Comparison of ENCODE assay signal across 14 cellular contexts in genomic region chr21:36769051-36769867, GRCh38.
DNase-seq lines count a peak whose midpoint lies in the region; ATAC-seq and TF ChIP-seq lines count a peak whose summit lies in the region.
"Had no signal": no experiment of that assay in that cellular context is flagged by ENCODE, and none has a peak within 500 bp of the region (broad histone marks: within the 10 kb centered on the region; RNA-seq: fewer than 3 reads in every experiment).

No MANE protein-coding gene starts in this region.

- H3K4me3 ChIP-seq in esophagus squamous epithelium = no peak overlapping the region
- no peak overlapping the region for H3K4me3 ChIP-seq in right lobe of liver

- DNase-seq in DMS 273 (lab: John Stamatoyannopoulos, UW; ENCODE audit: unreplicated experiment) (peak; percentile 59), RPMI7951 (ENCODE audit: low read depth) (peak; percentile 62), esophagus squamous epithelium (lab: John Stamatoyannopoulos, UW) (no peak), neural crest cell (ENCODE audit: low read depth, low spot score) (no peak), NCI-H774 (lab: John Stamatoyannopoulos, UW) (no peak), right lobe of liver (no peak)
- DNase-seq in activated CD4-positive, alpha-beta T cell treated with anti-CD3 and anti-CD28 coated beads, Interleukin-2, amount 50 U/mL, for 4 hours = no peak
- DNase-seq: activated CD8-positive, alpha-beta T cell treated with anti-CD3 and anti-CD28 coated beads for 36 hours; GDM1; mesendoderm; T-helper 1 cell had no signal

- no peaks in the 10 kb centered on the region for H3K9me3 Mint-ChIP-seq in neural crest cell
- H3K9me3 Mint-ChIP-seq: activated CD8-positive, alpha-beta T cell treated with anti-CD3 and anti-CD28 coated beads for 36 hours; activated naive CD4-positive, alpha-beta T cell treated with anti-CD3 and anti-CD28 coated beads, Interleukin-2, amount 50 U/mL, for 24 hours had no signal

- no peaks in the 10 kb centered on the region for H3K9me3 ChIP-seq in esophagus squamous epithelium
- H3K9me3 ChIP-seq in right lobe of liver = no peaks in the 10 kb centered on the region

- 48 to 58% methylated on average over 6 to 8 of the region's 8 CpGs for WGBS in esophagus squamous epithelium, 2 donors
- WGBS in right lobe of liver (ENCODE audit: insufficient coverage, low coverage, low lambda C conversion rate, missing lambda C conversion rate) = 64% methylated on average over 7 of the region's 8 CpGs

- H3K4me3 Mint-ChIP-seq in neural crest cell = no peak overlapping the region
- H3K4me3 Mint-ChIP-seq: activated CD8-positive, alpha-beta T cell treated with anti-CD3 and anti-CD28 coated beads for 36 hours; activated naive CD4-positive, alpha-beta T cell treated with anti-CD3 and anti-CD28 coated beads, Interleukin-2, amount 50 U/mL, for 24 hours; B cell had no signal

- peak overlapping the region; percentile 80 for H3K27ac Mint-ChIP-seq in neural crest cell (ENCODE audit: unreplicated experiment)
- H3K27ac Mint-ChIP-seq: activated CD8-positive, alpha-beta T cell treated with anti-CD3 and anti-CD28 coated beads for 36 hours; activated naive CD4-positive, alpha-beta T cell treated with anti-CD3 and anti-CD28 coated beads, Interleukin-2, amount 50 U/mL, for 24 hours; B cell had no signal

- TF ChIP-seq POLR2A in esophagus squamous epithelium (IDR thresholded peaks at IDR 0.05) (no peak), right lobe of liver (IDR thresholded peaks at IDR 0.05) (no peak)

- no peaks in the 10 kb centered on the region for H3K27me3 ChIP-seq in esophagus squamous epithelium
- no peaks in the 10 kb centered on the region for H3K27me3 ChIP-seq in right lobe of liver

- TF ChIP-seq CTCF in esophagus squamous epithelium (IDR thresholded peaks at IDR 0.05) (no peak), neural crest cell (conservative IDR thresholded peaks at IDR 0.05) (no peak), right lobe of liver (IDR thresholded peaks at IDR 0.05) (no peak)

- ATAC-seq in right lobe of liver (no peak), GM19023 (IDR thresholded peaks at IDR 0.05; ENCODE audit: unreplicated experiment) (no peak)
- ATAC-seq: activated CD8-positive, alpha-beta T cell treated with anti-CD3 and anti-CD28 coated beads for 36 hours had no signal

- H3K27ac ChIP-seq in esophagus squamous epithelium (peak overlapping the region; percentile 0 to 49 (median 37)), right lobe of liver (no peak overlapping the region)

- H3K4me1 ChIP-seq in esophagus squamous epithelium (peaks cover 5 to 61% (median 20%) of the 10 kb centered on the region in 3 donors), right lobe of liver (peaks cover 0 to 12% (median 4%) of the 10 kb centered on the region in 4 donors)

- H3K27me3 Mint-ChIP-seq in neural crest cell (ENCODE audit: low read depth) = no peaks in the 10 kb centered on the region
- H3K27me3 Mint-ChIP-seq: activated CD8-positive, alpha-beta T cell treated with anti-CD3 and anti-CD28 coated beads for 36 hours; activated naive CD4-positive, alpha-beta T cell treated with anti-CD3 and anti-CD28 coated beads, Interleukin-2, amount 50 U/mL, for 24 hours; B cell had no signal

- H3K36me3 Mint-ChIP-seq in neural crest cell (ENCODE audit: low read depth) = no peaks in the 10 kb centered on the region

- H3K4me1 Mint-ChIP-seq in neural crest cell = peaks cover 23% of the 10 kb centered on the region
- H3K4me1 Mint-ChIP-seq: activated naive CD4-positive, alpha-beta T cell treated with anti-CD3 and anti-CD28 coated beads, Interleukin-2, amount 50 U/mL, for 24 hours; B cell had no signal

- intact Hi-C loops in esophagus squamous epithelium (cut with DNase I) = no loop called here
- intact Hi-C loops in right lobe of liver (cut with DNase I) = no loop called here

- no peaks in the 10 kb centered on the region for H3K36me3 ChIP-seq in esophagus squamous epithelium
- no peaks in the 10 kb centered on the region for H3K36me3 ChIP-seq in right lobe of liver

Comparison
In these comparisons a context has a peak if more than half of its experiments do, and no peak if none do; other contexts are left out.
1. DNase-seq: peak in DMS 273 (single experiment) and RPMI7951 (single experiment); none in esophagus squamous epithelium (single experiment), neural crest cell (single experiment), NCI-H774 (single experiment), right lobe of liver (0 of 3) and activated CD4-positive, alpha-beta T cell treated with anti-CD3 and anti-CD28 coated beads, Interleukin-2, amount 50 U/mL, for 4 hours (0 of 2).
2. H3K27ac ChIP-seq: peak in esophagus squamous epithelium (4 of 4); none in right lobe of liver (0 of 3).